ENCODE assay signal across 1 cellular context in genomic region chr2:25313711-25314513, GRCh38.
TF ChIP-seq lines count a peak whose summit lies in the region.

No MANE protein-coding gene starts in this region.

TF ChIP-seq in IMR-90, 13 proteins besides CTCF, POLR2A, EP300 and RAD21:
- TF ChIP-seq USF2 (IDR thresholded peaks at IDR 0.05; ENCODE audit: low read depth, low read length), result no peak
TF ChIP-seq in IMR-90: peak in this region for 0.
